1 cellular context compared by ENCODE assay signal in the genomic region with DNA sequence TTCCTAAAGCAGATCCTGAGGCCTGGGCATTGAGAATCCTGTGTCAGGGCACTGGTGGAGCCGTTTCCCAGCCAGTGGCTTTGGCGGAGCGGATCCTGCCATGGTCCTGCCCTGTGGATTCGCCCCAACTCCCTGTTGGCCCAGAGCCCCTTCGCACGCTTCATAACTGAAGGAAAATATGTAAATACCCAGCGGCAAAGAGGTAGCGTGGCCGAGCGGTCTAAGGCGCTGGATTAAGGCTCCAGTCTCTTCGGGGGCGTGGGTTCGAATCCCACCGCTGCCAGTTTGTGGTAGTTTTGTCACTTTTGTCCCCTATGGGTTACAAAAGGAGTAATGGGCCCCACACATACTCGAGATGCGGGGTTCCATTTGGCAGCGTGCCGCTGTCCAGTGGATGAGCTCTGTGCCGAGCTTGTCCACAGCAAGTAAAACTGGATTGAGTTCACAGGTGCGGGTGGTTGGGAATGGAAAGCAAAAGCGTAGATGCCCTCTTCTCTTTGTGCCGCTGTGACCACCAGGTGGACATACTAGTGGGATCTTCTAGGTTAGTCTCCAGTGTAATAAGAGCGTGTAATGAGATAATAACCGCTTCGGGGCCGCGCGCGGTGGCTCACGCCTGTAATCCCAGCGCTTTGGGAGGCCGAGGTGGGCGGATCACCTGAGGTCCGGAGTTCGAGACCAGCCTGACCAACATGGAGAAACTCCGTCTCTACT.
TF ChIP-seq lines count a peak whose summit lies in the region.

No MANE protein-coding gene starts in this region.

TF ChIP-seq in HEK293, 187 proteins besides CTCF, POLR2A, EP300 and RAD21 (continued from another document and continues in another):
- TF ChIP-seq, protein P1, sequence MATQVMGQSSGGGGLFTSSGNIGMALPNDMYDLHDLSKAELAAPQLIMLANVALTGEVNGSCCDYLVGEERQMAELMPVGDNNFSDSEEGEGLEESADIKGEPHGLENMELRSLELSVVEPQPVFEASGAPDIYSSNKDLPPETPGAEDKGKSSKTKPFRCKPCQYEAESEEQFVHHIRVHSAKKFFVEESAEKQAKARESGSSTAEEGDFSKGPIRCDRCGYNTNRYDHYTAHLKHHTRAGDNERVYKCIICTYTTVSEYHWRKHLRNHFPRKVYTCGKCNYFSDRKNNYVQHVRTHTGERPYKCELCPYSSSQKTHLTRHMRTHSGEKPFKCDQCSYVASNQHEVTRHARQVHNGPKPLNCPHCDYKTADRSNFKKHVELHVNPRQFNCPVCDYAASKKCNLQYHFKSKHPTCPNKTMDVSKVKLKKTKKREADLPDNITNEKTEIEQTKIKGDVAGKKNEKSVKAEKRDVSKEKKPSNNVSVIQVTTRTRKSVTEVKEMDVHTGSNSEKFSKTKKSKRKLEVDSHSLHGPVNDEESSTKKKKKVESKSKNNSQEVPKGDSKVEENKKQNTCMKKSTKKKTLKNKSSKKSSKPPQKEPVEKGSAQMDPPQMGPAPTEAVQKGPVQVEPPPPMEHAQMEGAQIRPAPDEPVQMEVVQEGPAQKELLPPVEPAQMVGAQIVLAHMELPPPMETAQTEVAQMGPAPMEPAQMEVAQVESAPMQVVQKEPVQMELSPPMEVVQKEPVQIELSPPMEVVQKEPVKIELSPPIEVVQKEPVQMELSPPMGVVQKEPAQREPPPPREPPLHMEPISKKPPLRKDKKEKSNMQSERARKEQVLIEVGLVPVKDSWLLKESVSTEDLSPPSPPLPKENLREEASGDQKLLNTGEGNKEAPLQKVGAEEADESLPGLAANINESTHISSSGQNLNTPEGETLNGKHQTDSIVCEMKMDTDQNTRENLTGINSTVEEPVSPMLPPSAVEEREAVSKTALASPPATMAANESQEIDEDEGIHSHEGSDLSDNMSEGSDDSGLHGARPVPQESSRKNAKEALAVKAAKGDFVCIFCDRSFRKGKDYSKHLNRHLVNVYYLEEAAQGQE (tag by site-specific recombination; IDR thresholded peaks at IDR 0.05): peak; percentile 90
- TF ChIP-seq, protein P2, sequence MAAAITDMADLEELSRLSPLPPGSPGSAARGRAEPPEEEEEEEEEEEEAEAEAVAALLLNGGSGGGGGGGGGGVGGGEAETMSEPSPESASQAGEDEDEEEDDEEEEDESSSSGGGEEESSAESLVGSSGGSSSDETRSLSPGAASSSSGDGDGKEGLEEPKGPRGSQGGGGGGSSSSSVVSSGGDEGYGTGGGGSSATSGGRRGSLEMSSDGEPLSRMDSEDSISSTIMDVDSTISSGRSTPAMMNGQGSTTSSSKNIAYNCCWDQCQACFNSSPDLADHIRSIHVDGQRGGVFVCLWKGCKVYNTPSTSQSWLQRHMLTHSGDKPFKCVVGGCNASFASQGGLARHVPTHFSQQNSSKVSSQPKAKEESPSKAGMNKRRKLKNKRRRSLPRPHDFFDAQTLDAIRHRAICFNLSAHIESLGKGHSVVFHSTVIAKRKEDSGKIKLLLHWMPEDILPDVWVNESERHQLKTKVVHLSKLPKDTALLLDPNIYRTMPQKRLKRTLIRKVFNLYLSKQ (tag by site-specific recombination; IDR thresholded peaks at IDR 0.05; ENCODE audit: borderline replicate concordance): no peak
- 0 out of 2 replicates have a peak, but pooled peaks have one; percentile 17 for TF ChIP-seq ZNF623 (tag by site-specific recombination; IDR thresholded peaks at IDR 0.05)
- TF ChIP-seq, protein P3, sequence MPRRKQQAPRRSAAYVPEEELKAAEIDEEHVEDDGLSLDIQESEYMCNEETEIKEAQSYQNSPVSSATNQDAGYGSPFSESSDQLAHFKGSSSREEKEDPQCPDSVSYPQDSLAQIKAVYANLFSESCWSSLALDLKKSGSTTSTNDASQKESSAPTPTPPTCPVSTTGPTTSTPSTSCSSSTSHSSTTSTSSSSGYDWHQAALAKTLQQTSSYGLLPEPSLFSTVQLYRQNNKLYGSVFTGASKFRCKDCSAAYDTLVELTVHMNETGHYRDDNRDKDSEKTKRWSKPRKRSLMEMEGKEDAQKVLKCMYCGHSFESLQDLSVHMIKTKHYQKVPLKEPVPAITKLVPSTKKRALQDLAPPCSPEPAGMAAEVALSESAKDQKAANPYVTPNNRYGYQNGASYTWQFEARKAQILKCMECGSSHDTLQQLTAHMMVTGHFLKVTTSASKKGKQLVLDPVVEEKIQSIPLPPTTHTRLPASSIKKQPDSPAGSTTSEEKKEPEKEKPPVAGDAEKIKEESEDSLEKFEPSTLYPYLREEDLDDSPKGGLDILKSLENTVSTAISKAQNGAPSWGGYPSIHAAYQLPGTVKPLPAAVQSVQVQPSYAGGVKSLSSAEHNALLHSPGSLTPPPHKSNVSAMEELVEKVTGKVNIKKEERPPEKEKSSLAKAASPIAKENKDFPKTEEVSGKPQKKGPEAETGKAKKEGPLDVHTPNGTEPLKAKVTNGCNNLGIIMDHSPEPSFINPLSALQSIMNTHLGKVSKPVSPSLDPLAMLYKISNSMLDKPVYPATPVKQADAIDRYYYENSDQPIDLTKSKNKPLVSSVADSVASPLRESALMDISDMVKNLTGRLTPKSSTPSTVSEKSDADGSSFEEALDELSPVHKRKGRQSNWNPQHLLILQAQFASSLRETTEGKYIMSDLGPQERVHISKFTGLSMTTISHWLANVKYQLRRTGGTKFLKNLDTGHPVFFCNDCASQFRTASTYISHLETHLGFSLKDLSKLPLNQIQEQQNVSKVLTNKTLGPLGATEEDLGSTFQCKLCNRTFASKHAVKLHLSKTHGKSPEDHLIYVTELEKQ (tag by site-specific recombination; IDR thresholded peaks at IDR 0.05; ENCODE audit: borderline replicate concordance): peak; percentile 21; the same call in 1 of the 2 replicates
- TF ChIP-seq, protein P4, sequence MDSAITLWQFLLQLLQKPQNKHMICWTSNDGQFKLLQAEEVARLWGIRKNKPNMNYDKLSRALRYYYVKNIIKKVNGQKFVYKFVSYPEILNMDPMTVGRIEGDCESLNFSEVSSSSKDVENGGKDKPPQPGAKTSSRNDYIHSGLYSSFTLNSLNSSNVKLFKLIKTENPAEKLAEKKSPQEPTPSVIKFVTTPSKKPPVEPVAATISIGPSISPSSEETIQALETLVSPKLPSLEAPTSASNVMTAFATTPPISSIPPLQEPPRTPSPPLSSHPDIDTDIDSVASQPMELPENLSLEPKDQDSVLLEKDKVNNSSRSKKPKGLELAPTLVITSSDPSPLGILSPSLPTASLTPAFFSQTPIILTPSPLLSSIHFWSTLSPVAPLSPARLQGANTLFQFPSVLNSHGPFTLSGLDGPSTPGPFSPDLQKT (IDR thresholded peaks at IDR 0.05; ENCODE audit: borderline replicate concordance, low read depth, low read length): no peak
- TF ChIP-seq SP3 (tag by site-specific recombination; IDR thresholded peaks at IDR 0.05): peak; percentile 11; the same call in 1 of the 2 replicates
- TF ChIP-seq ZNF624 (tag by site-specific recombination; IDR thresholded peaks at IDR 0.05): no peak
- no peak for TF ChIP-seq ZNF114 (tag by site-specific recombination; IDR thresholded peaks at IDR 0.05)
- TF ChIP-seq ZNF48 (tag by site-specific recombination; IDR thresholded peaks at IDR 0.05): no peak
- TF ChIP-seq ZNF426 (tag by site-specific recombination; IDR thresholded peaks at IDR 0.05): no peak
- no peak for TF ChIP-seq ZNF140 (tag by site-specific recombination; IDR thresholded peaks at IDR 0.05)
- TF ChIP-seq, protein P5, sequence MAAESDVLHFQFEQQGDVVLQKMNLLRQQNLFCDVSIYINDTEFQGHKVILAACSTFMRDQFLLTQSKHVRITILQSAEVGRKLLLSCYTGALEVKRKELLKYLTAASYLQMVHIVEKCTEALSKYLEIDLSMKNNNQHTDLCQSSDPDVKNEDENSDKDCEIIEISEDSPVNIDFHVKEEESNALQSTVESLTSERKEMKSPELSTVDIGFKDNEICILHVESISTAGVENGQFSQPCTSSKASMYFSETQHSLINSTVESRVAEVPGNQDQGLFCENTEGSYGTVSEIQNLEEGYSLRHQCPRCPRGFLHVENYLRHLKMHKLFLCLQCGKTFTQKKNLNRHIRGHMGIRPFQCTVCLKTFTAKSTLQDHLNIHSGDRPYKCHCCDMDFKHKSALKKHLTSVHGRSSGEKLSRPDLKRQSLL (tag by site-specific recombination; IDR thresholded peaks at IDR 0.05): peak; percentile 87
- TF ChIP-seq ZNF112 (tag by site-specific recombination; IDR thresholded peaks at IDR 0.05): no peak
- TF ChIP-seq PRDM1 (tag by site-specific recombination; IDR thresholded peaks at IDR 0.05): no peak
- no peak for TF ChIP-seq BCL11B (tag by site-specific recombination; IDR thresholded peaks at IDR 0.05; ENCODE audit: low read depth)
- peak; percentile 11; the same call in 1 of the 2 replicates for TF ChIP-seq ZBTB1 (tag by site-specific recombination; IDR thresholded peaks at IDR 0.05)
- TF ChIP-seq ZNF776 (tag by site-specific recombination; IDR thresholded peaks at IDR 0.05; ENCODE audit: borderline replicate concordance): no peak
- TF ChIP-seq ZNF2 (tag by site-specific recombination; IDR thresholded peaks at IDR 0.05): peak; percentile 50; the same call in 1 of the 2 replicates
- TF ChIP-seq ZBTB21 (tag by site-specific recombination; IDR thresholded peaks at IDR 0.05): no peak
- TF ChIP-seq, protein P6, sequence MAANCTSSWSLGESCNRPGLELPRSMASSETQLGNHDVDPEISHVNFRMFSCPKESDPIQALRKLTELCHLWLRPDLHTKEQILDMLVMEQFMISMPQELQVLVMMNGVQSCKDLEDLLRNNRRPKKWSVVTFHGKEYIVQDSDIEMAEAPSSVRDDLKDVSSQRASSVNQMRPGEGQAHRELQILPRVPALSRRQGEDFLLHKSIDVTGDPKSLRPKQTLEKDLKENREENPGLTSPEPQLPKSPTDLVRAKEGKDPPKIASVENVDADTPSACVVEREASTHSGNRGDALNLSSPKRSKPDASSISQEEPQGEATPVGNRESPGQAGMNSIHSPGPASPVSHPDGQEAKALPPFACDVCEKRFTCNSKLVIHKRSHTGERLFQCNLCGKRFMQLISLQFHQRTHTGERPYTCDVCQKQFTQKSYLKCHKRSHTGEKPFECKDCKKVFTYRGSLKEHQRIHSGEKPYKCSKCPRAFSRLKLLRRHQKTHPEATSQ (tag by site-specific recombination; IDR thresholded peaks at IDR 0.05): no peak; the same call in 1 of the 2 replicates
- TF ChIP-seq, protein P7, sequence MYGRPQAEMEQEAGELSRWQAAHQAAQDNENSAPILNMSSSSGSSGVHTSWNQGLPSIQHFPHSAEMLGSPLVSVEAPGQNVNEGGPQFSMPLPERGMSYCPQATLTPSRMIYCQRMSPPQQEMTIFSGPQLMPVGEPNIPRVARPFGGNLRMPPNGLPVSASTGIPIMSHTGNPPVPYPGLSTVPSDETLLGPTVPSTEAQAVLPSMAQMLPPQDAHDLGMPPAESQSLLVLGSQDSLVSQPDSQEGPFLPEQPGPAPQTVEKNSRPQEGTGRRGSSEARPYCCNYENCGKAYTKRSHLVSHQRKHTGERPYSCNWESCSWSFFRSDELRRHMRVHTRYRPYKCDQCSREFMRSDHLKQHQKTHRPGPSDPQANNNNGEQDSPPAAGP (tag by site-specific recombination; IDR thresholded peaks at IDR 0.05): peak; percentile 86
- TF ChIP-seq ZSCAN30 (tag by site-specific recombination; IDR thresholded peaks at IDR 0.05): peak; percentile 98
- peak; percentile 75 for TF ChIP-seq KLF10 (tag by site-specific recombination; IDR thresholded peaks at IDR 0.05)
- TF ChIP-seq ZNF239 (tag by site-specific recombination; IDR thresholded peaks at IDR 0.05): no peak
- TF ChIP-seq KLF7 (tag by site-specific recombination; IDR thresholded peaks at IDR 0.05; ENCODE audit: borderline replicate concordance): no peak
- no peak for TF ChIP-seq ZNF610 (tag by site-specific recombination; IDR thresholded peaks at IDR 0.05; ENCODE audit: borderline replicate concordance)
- no peak for TF ChIP-seq ZNF302 (tag by site-specific recombination; IDR thresholded peaks at IDR 0.05; ENCODE audit: low read depth)
- TF ChIP-seq, protein P8, sequence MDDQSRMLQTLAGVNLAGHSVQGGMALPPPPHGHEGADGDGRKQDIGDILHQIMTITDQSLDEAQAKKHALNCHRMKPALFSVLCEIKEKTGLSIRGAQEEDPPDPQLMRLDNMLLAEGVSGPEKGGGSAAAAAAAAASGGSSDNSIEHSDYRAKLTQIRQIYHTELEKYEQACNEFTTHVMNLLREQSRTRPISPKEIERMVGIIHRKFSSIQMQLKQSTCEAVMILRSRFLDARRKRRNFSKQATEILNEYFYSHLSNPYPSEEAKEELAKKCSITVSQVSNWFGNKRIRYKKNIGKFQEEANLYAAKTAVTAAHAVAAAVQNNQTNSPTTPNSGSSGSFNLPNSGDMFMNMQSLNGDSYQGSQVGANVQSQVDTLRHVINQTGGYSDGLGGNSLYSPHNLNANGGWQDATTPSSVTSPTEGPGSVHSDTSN (CRISPR knock-in tag; IDR thresholded peaks at IDR 0.05): no peak
- TF ChIP-seq, protein P9, sequence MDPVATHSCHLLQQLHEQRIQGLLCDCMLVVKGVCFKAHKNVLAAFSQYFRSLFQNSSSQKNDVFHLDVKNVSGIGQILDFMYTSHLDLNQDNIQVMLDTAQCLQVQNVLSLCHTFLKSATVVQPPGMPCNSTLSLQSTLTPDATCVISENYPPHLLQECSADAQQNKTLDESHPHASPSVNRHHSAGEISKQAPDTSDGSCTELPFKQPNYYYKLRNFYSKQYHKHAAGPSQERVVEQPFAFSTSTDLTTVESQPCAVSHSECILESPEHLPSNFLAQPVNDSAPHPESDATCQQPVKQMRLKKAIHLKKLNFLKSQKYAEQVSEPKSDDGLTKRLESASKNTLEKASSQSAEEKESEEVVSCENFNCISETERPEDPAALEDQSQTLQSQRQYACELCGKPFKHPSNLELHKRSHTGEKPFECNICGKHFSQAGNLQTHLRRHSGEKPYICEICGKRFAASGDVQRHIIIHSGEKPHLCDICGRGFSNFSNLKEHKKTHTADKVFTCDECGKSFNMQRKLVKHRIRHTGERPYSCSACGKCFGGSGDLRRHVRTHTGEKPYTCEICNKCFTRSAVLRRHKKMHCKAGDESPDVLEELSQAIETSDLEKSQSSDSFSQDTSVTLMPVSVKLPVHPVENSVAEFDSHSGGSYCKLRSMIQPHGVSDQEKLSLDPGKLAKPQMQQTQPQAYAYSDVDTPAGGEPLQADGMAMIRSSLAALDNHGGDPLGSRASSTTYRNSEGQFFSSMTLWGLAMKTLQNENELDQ (tag by site-specific recombination; IDR thresholded peaks at IDR 0.05; ENCODE audit: low read depth): no peak
- TF ChIP-seq, protein P10, sequence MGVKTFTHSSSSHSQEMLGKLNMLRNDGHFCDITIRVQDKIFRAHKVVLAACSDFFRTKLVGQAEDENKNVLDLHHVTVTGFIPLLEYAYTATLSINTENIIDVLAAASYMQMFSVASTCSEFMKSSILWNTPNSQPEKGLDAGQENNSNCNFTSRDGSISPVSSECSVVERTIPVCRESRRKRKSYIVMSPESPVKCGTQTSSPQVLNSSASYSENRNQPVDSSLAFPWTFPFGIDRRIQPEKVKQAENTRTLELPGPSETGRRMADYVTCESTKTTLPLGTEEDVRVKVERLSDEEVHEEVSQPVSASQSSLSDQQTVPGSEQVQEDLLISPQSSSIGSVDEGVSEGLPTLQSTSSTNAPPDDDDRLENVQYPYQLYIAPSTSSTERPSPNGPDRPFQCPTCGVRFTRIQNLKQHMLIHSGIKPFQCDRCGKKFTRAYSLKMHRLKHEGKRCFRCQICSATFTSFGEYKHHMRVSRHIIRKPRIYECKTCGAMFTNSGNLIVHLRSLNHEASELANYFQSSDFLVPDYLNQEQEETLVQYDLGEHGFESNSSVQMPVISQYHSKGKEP (tag by site-specific recombination; IDR thresholded peaks at IDR 0.05): peak; percentile 44; the same call in 1 of the 2 replicates
- TF ChIP-seq MYNN (tag by site-specific recombination; IDR thresholded peaks at IDR 0.05; ENCODE audit: borderline replicate concordance): no peak; the same call in 1 of the 2 replicates
- TF ChIP-seq BCL11A (tag by site-specific recombination; IDR thresholded peaks at IDR 0.05; ENCODE audit: low read depth): 0 out of 2 replicates have a peak, but pooled peaks have one; percentile 80
- peak; percentile 47 for TF ChIP-seq ZNF335 (tag by site-specific recombination; conservative IDR thresholded peaks at IDR 0.05)
- TF ChIP-seq OVOL3 (tag by site-specific recombination; IDR thresholded peaks at IDR 0.05): 0 out of 2 replicates have a peak, but pooled peaks have one; percentile 9
- TF ChIP-seq ZBTB48 (tag by site-specific recombination; IDR thresholded peaks at IDR 0.05): no peak
- TF ChIP-seq ZNF391 (tag by site-specific recombination; IDR thresholded peaks at IDR 0.05; ENCODE audit: borderline replicate concordance, low read depth): no peak
